In the genomic region with DNA sequence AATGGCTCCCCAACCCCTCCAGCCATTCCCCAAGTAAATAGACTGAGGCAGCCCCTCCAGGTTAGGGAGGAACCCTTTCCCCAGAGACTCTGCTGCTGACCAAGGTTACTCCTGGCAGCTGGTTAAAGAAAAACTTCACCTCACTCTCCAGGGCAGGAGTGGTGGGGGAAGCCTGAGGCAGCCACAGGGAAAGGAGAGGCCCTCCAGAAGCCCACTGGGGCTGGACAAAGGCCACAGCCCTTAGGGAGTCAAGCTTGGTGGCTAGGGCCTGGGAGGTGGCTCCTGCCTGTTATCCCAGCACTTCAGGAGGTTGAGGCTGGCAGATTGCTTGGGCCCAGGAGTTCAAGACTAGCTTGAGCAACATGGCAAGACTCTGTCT, we compare ENCODE assay signal across 10 cellular contexts. TPM values are rescaled to one million over a fixed set of nuclear protein-coding genes. Genes with fewer than 3 reads are reported as not detected.
DNase-seq lines count a peak whose midpoint lies in the region; TF ChIP-seq lines count a peak whose summit lies in the region.
"Had no signal": no experiment of that assay in that cellular context is flagged by ENCODE, and none has a peak within 500 bp of the region (broad histone marks: within the 10 kb centered on the region; RNA-seq: fewer than 3 reads in every experiment).

No MANE protein-coding gene starts in this region.

- H3K4me1 ChIP-seq in BLaER1: peaks cover 46% of the 10 kb centered on the region
- H3K4me1 ChIP-seq in OCI-LY1 (ENCODE audit: insufficient read depth, low read length, severe bottlenecking): peaks cover 20% of the 10 kb centered on the region
- peaks cover 22% of the 10 kb centered on the region for H3K4me1 ChIP-seq in osteoblast (ENCODE audit: insufficient read depth, low read length)

- H3K27me3 ChIP-seq in BLaER1 (no peaks in the 10 kb centered on the region), OCI-LY1 (ENCODE audit: insufficient read depth, low read length) (no peaks in the 10 kb centered on the region), osteoblast (ENCODE audit: insufficient read depth, low read length) (no peaks in the 10 kb centered on the region)

- H3F3A ChIP-seq in OCI-LY1 (ENCODE audit: insufficient read depth, low read length): no peaks in the 10 kb centered on the region

- no peak overlapping the region for H2AFZ ChIP-seq in OCI-LY1 (ENCODE audit: low read length)
- H2AFZ ChIP-seq in osteoblast (ENCODE audit: low read length): no peak overlapping the region

- H3K9ac ChIP-seq in BLaER1 (0 out of 2 replicates have a peak overlapping the region, but pooled peaks have one; percentile 84), OCI-LY1 (ENCODE audit: low read length) (no peak overlapping the region)

- H3K9me3 ChIP-seq in BLaER1 (no peaks in the 10 kb centered on the region), OCI-LY1 (ENCODE audit: low read length) (no peaks in the 10 kb centered on the region), osteoblast (ENCODE audit: low read depth, low read length) (no peaks in the 10 kb centered on the region)

- H3K27ac ChIP-seq in BLaER1 (peak overlapping the region; percentile 88), OCI-LY1 (ENCODE audit: low read depth, low read length, poor library complexity, severe bottlenecking) (peak overlapping the region; percentile 36), osteoblast (ENCODE audit: low read depth, low read length) (peak overlapping the region; percentile 85)

- DNase-seq in epithelial cell of esophagus (ENCODE audit: low read depth) (no peak), osteoblast (ENCODE audit: insufficient read length, low spot score, missing footprints) (peak; percentile 85), DMS 273 treated with DMSO at 0.1 percent for 48 hours (lab: John Stamatoyannopoulos, UW) (no peak), occipital lobe (lab: John Stamatoyannopoulos, UW) (no peak), G401 (ENCODE audit: low spot score) (no peak), NCI-H2227 (lab: John Stamatoyannopoulos, UW; ENCODE audit: unreplicated experiment) (no peak)
- DNase-seq: effector CD4-positive, alpha-beta T cell; GDM1 had no signal

- in situ Hi-C loops in G401 (cut with HindIII; ENCODE audit: low sequenced_read_pairs): no loop called here

- H3K36me3 ChIP-seq in BLaER1 (peaks cover 26% of the 10 kb centered on the region), OCI-LY1 (ENCODE audit: insufficient read depth, low read length) (peaks cover 4% of the 10 kb centered on the region; the same call in 1 of the 2 replicates), osteoblast (ENCODE audit: insufficient read depth, low read length) (no peaks in the 10 kb centered on the region)

- H3K4me3 ChIP-seq in BLaER1 (no peak overlapping the region), OCI-LY1 (ENCODE audit: low read depth, low read length, poor library complexity, severe bottlenecking) (no peak overlapping the region), epithelial cell of esophagus (ENCODE audit: low read length) (peak overlapping the region; percentile 65), osteoblast (ENCODE audit: insufficient read depth, low read length) (peak overlapping the region; percentile 74)

- no peak for TF ChIP-seq CTCF in OCI-LY1 (IDR thresholded peaks at IDR 0.05; ENCODE audit: low read length)
- TF ChIP-seq CTCF in epithelial cell of esophagus (IDR thresholded peaks at IDR 0.05; ENCODE audit: insufficient read depth, low read depth, low read length, missing control alignments): no peak
- TF ChIP-seq CTCF in osteoblast (IDR thresholded peaks at IDR 0.05; ENCODE audit: extremely low read depth, low read depth, low read length): no peak

- H3K4me2 ChIP-seq in BLaER1 (peak overlapping the region; percentile 95), OCI-LY1 (ENCODE audit: low read length) (no peak overlapping the region), osteoblast (ENCODE audit: insufficient read depth, low read length) (peak overlapping the region; percentile 99)

- H3K79me2 ChIP-seq in OCI-LY1 (ENCODE audit: insufficient read depth, low read length): no peaks in the 10 kb centered on the region
- H3K79me2 ChIP-seq in osteoblast (ENCODE audit: insufficient read depth, low read length): peaks cover 24% of the 10 kb centered on the region

- peaks cover 16% of the 10 kb centered on the region; the same call in 1 of the 2 replicates for H4K20me1 ChIP-seq in BLaER1
- H4K20me1 ChIP-seq in OCI-LY1 (ENCODE audit: insufficient read depth, low read length): no peaks in the 10 kb centered on the region
- H4K20me1 ChIP-seq in osteoblast (ENCODE audit: insufficient read depth, low read length): peaks cover 6% of the 10 kb centered on the region

- no peaks in the 10 kb centered on the region for H3K9me2 ChIP-seq in OCI-LY1 (ENCODE audit: low read depth, low read length)

RNA-seq across cellular contexts. Expression of a gene that starts 0.9 kb away (rescaled TPM):
- total RNA-seq in osteoblast (35.7 and 37.6 TPM in 2 replicates), occipital lobe (2.8 TPM)
- total RNA-seq in G401 (2014; rRNA removed; shearing (Covaris generic)): 103 and 242 TPM in 2 replicates

RNA-seq across cellular contexts. Expression of a gene that starts 9.4 kb away (rescaled TPM):
- total RNA-seq in osteoblast (16.5 and 18.8 TPM in 2 replicates), occipital lobe (20.6 TPM)
- total RNA-seq in G401 (2014; rRNA removed; shearing (Covaris generic)): 14.8 and 26.8 TPM in 2 replicates

RNA-seq across cellular contexts. Expression of a gene that starts 10.4 kb away (rescaled TPM):
- total RNA-seq in osteoblast (38.7 and 44.2 TPM in 2 replicates), occipital lobe (1.9 TPM)
- 6.5 and 9.9 TPM in 2 replicates for total RNA-seq in G401 (2014; rRNA removed; shearing (Covaris generic))

RNA-seq across cellular contexts. Expression of a gene that starts 11.4 kb away (rescaled TPM):
- 824 and 862 TPM in 2 replicates for total RNA-seq in osteoblast
- 778 TPM for total RNA-seq in occipital lobe
- total RNA-seq in G401 (2014; rRNA removed; shearing (Covaris generic)): 2,209 and 2,228 TPM in 2 replicates

RNA-seq across cellular contexts. Expression of a gene that starts 17.0 kb away (rescaled TPM):
- total RNA-seq in osteoblast (19.7 and 22.4 TPM in 2 replicates), occipital lobe (42.7 TPM)
- 57.1 and 80.7 TPM in 2 replicates for total RNA-seq in G401 (2014; rRNA removed; shearing (Covaris generic))

Comparison
In these comparisons a context has a peak if more than half of its experiments do, and no peak if none do; other contexts are left out.
1. H3K27ac ChIP-seq: peak in every context shown above with its lines; median percentile 88 in BLaER1; 85 in osteoblast; 36 in OCI-LY1.
2. H3K4me3 ChIP-seq: peak in epithelial cell of esophagus (single experiment) and osteoblast (single experiment); none in BLaER1 (single experiment) and OCI-LY1 (single experiment).